In the genomic region with DNA sequence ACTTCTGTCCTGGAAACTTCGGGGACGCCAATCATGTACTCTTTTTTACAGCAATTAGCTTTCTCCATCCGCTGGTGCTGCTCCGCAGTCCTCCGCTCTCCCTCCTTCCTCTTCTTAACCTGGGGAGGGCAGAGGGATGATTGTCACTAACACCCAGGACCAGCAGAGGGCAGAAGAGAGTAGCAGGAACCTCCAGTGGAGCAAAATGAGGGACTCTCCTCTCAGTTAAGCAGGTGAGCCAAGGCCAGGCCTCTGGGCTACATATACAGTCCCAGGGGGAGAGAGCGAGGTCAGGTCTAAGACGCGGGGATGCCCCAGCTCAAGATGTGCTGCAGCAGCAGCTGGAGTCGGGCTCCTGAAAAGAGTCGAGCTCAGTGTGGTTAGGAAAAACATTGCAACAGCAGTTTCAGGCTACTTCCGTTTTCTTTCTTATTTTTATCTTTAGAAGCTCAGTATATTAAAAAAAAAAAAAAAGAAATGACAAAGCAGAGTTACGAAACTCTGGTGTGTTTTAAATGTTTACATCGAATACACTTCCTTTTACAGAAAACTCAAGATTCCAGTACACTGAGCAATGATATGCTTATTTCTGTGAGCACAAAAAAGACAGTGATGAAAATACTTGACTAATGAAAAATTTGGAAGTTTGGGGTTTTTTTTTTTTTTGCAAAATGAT, we compare ENCODE assay signal across 8 cellular contexts.
DNase-seq lines count a peak whose midpoint lies in the region; ATAC-seq and TF ChIP-seq lines count a peak whose summit lies in the region.

No MANE protein-coding gene starts in this region.

- H3K27ac Mint-ChIP-seq in memory B cell = peak overlapping the region; percentile 49

- H3K9me3 Mint-ChIP-seq in memory B cell = no peaks in the 10 kb centered on the region

- H3K4me1 Mint-ChIP-seq in memory B cell = peaks cover 7% of the 10 kb centered on the region

- DNase-seq in CMK (ENCODE audit: low read depth) (peak; percentile 89), GM20000 (ENCODE audit: low spot score) (peak; percentile 88), NCI-H82 treated with DMSO at 0.1 percent for 48 hours (lab: John Stamatoyannopoulos, UW; ENCODE audit: unreplicated experiment) (peak; percentile 65), memory B cell (ENCODE audit: low spot score in 2 of 2) (peak; percentile 90 to 92)
- peak; percentile 81 to 84 for DNase-seq in activated CD4-positive, alpha-beta T cell treated with anti-CD3 and anti-CD28 coated beads, Interleukin-2, amount 50 U/mL, for 4 hours
- DNase-seq in effector CD4-positive, alpha-beta T cell = peak; percentile 75
- peak; percentile 69 for DNase-seq in stimulated activated CD8-positive, alpha-beta memory T cell treated with anti-CD3 and anti-CD28 coated beads, Interleukin-15, amount 100 ng/mL, for 1 hour (ENCODE audit: low read depth)

- no peaks in the 10 kb centered on the region for H3K36me3 Mint-ChIP-seq in memory B cell

- peak; percentile 80 for TF ChIP-seq CTCF in GM20000 (IDR thresholded peaks at IDR 0.05; ENCODE audit: extremely low read depth, missing control alignments)

- peak overlapping the region; percentile 73 for H3K4me3 Mint-ChIP-seq in memory B cell

- ATAC-seq in HG03575 (IDR thresholded peaks at IDR 0.05; ENCODE audit: extremely low read depth, insufficient number of reproducible peaks, low FRiP score, unreplicated experiment) (peak; percentile 100), memory B cell (ENCODE audit: low read depth) (peak; percentile 98)

- H3K27me3 Mint-ChIP-seq in memory B cell = no peaks in the 10 kb centered on the region

Comparison
In these comparisons a context has a peak if more than half of its experiments do, and no peak if none do; other contexts are left out.
1. Peak in every context shown above with its lines: DNase-seq and ATAC-seq.